ENCODE assay signal across 8 cellular contexts in the genomic region with DNA sequence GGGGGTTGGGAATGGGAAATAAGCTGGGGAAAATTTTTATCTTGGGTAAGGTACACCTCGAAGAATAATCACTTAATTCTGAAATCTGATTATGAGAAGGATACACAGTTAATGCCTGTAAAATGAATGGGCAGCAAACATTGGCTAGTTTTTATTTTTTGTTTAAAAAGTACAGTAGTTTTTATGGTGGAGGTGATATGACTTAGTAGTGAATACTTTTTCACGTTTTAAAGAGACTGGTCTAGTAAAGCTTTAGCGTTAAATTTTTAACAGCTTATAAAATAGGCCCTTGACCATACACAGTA. TPM values are rescaled to one million over a fixed set of nuclear protein-coding genes. Genes with fewer than 3 reads are reported as not detected.
DNase-seq lines count a peak whose midpoint lies in the region; ATAC-seq and TF ChIP-seq lines count a peak whose summit lies in the region.

No MANE protein-coding gene starts in this region.

- H3K27ac ChIP-seq in DOHH2 (ENCODE audit: low read depth, low read length) (no peak overlapping the region), SK-N-SH (ENCODE audit: low read depth in 2 of 2, low read length in 1 of 2) (peak overlapping the region; percentile 95), fibroblast of lung (ENCODE audit: insufficient read depth, low read length) (peak overlapping the region; percentile 95), psoas muscle (peak overlapping the region; percentile 86)

- peaks cover 24% of the 10 kb centered on the region for H3K27me3 ChIP-seq in DOHH2 (ENCODE audit: control insufficient read depth, low read length)
- no peaks in the 10 kb centered on the region for H3K27me3 ChIP-seq in SK-N-SH (ENCODE audit: insufficient read depth)
- H3K27me3 ChIP-seq in fibroblast of lung (ENCODE audit: control insufficient read depth, insufficient read depth, low read length): no peaks in the 10 kb centered on the region
- H3K27me3 ChIP-seq in psoas muscle (ENCODE audit: insufficient read depth in 3 of 3, low read length in 2 of 3): no peaks in the 10 kb centered on the region

- no peaks in the 10 kb centered on the region for H3K36me3 ChIP-seq in DOHH2 (ENCODE audit: control insufficient read depth, low read length)
- H3K36me3 ChIP-seq in SK-N-SH (replicated peaks in 1 of 2; ENCODE audit: control insufficient read depth in 1 of 2, insufficient read depth in 2 of 2, low read length in 1 of 2): peaks cover 2 to 14% of the 10 kb centered on the region in 2 experiments
- H3K36me3 ChIP-seq in fibroblast of lung (ENCODE audit: control insufficient read depth, insufficient read depth, low read length): peaks cover 2% of the 10 kb centered on the region
- no peaks in the 10 kb centered on the region for H3K36me3 ChIP-seq in psoas muscle (ENCODE audit: insufficient read depth in 1 of 2, low read depth in 1 of 2)

- CTCF ChIA-PET in SK-N-SH (lab: Yijun Ruan, JAX): interaction anchor here (1.0 to 1.8 kb wide), 5 partner anchors 10 to 113 kb away, joined by 3 to 7 read pairs (median 3); no protein-coding TSS in a partner anchor

- H3K4me1 ChIP-seq in DOHH2 (ENCODE audit: control insufficient read depth, low read length) (peaks cover 10% of the 10 kb centered on the region), SK-N-SH (ENCODE audit: control insufficient read depth in 1 of 2, insufficient read depth in 2 of 2, low read depth in 1 of 2, low read length in 1 of 2) (peaks cover 19 to 28% of the 10 kb centered on the region in 2 experiments; a peak in 3 of 4 replicates), fibroblast of lung (ENCODE audit: control insufficient read depth, extremely low read depth, insufficient read depth, low read length) (peaks cover 13% of the 10 kb centered on the region), psoas muscle (peaks cover 31% of the 10 kb centered on the region)

- DNase-seq in SK-N-SH: no peak
- no peak for DNase-seq in fibroblast of lung (ENCODE audit: low read depth in 2 of 2)
- DNase-seq in psoas muscle: no peak
- DNase-seq in NCI-H748 treated with DMSO at 0.1 percent for 48 hours (lab: John Stamatoyannopoulos, UW): no peak
- no peak for DNase-seq in SHP77 (lab: John Stamatoyannopoulos, UW)
- no peak for DNase-seq in ureter (ENCODE audit: low spot score)

- 0% methylated on average over 3 of the region's 3 CpGs for WGBS in SK-N-SH (ENCODE audit: low lambda C conversion rate)
- 0 to 4% (median 2%) methylated on average over 3 of the region's 3 CpGs for WGBS in psoas muscle, 3 donors

- TF ChIP-seq RAD21 in SK-N-SH (IDR thresholded peaks at IDR 0.05; ENCODE audit: low read length): no peak

- H3K9me3 ChIP-seq in DOHH2 (ENCODE audit: control insufficient read depth, insufficient read depth, low read length) (no peaks in the 10 kb centered on the region), SK-N-SH (no peaks in the 10 kb centered on the region), fibroblast of lung (ENCODE audit: control insufficient read depth, insufficient read depth, low read depth, low read length) (no peaks in the 10 kb centered on the region), psoas muscle (no peaks in the 10 kb centered on the region)

- H3K4me3 ChIP-seq in DOHH2 (ENCODE audit: low read length) (peak overlapping the region; percentile 85; the same call in 1 of the 2 replicates), SK-N-SH (ENCODE audit: low read depth in 2 of 2, low read length in 1 of 2) (peak overlapping the region; percentile 94 to 100), fibroblast of lung (replicated peaks in 1 of 4; ENCODE audit: control extremely low read depth in 1 of 4, insufficient read depth in 1 of 4, low read depth in 3 of 4, low read length in 4 of 4) (peak overlapping the region; percentile 92 to 100 (median 98)), psoas muscle (peak overlapping the region; percentile 86)

- H3K9me2 ChIP-seq in DOHH2 (replicated peaks; ENCODE audit: control insufficient read depth, low read length) (no peaks in the 10 kb centered on the region), SK-N-SH (no peaks in the 10 kb centered on the region)

- peak overlapping the region; percentile 99; the same call in 1 of the 2 replicates for H3K9ac ChIP-seq in SK-N-SH
- H3K9ac ChIP-seq in fibroblast of lung (ENCODE audit: insufficient read depth, low read length): no peak overlapping the region

- no peak for ATAC-seq in psoas muscle
- no peak for ATAC-seq in GM21737 (IDR thresholded peaks at IDR 0.05; ENCODE audit: unreplicated experiment)

- H2AFZ ChIP-seq in SK-N-SH (ENCODE audit: low read depth) (peak overlapping the region; percentile 33; the same call in 1 of the 2 replicates), fibroblast of lung (ENCODE audit: low read length) (no peak overlapping the region)

- H4K20me1 ChIP-seq in DOHH2 (ENCODE audit: control insufficient read depth, insufficient read depth, low read depth, low read length): peaks cover 3% of the 10 kb centered on the region; the same call in 1 of the 2 replicates
- H4K20me1 ChIP-seq in SK-N-SH (ENCODE audit: insufficient read depth): peaks cover 46% of the 10 kb centered on the region
- H4K20me1 ChIP-seq in fibroblast of lung (ENCODE audit: control insufficient read depth, extremely low read depth, insufficient read depth, low read length): peaks cover 8% of the 10 kb centered on the region

- POLR2A ChIA-PET in SK-N-SH (lab: Yijun Ruan, JAX): interaction anchor here (0.6 to 1.4 kb wide), 2 partner anchors 145 to 206 kb away, joined by 3 read pairs; no protein-coding TSS in a partner anchor

- H3K79me2 ChIP-seq in DOHH2 (ENCODE audit: control insufficient read depth, low read length) (peaks cover 6% of the 10 kb centered on the region), SK-N-SH (ENCODE audit: insufficient read depth) (peaks cover 70% of the 10 kb centered on the region), fibroblast of lung (ENCODE audit: control insufficient read depth, insufficient read depth, low read length) (peaks cover 65% of the 10 kb centered on the region)

- H3F3A ChIP-seq in DOHH2 (ENCODE audit: control insufficient read depth, insufficient read depth) (peaks cover 10% of the 10 kb centered on the region), SK-N-SH (replicated peaks; ENCODE audit: insufficient read depth) (peaks cover 35% of the 10 kb centered on the region)

- TF ChIP-seq CTCF in DOHH2 (IDR thresholded peaks at IDR 0.05; ENCODE audit: low read depth, low read length, poor library complexity, severe bottlenecking): no peak
- TF ChIP-seq CTCF in SK-N-SH (IDR thresholded peaks at IDR 0.05): no peak
- TF ChIP-seq CTCF in fibroblast of lung (conservative IDR thresholded peaks at IDR 0.05 in 1 of 2, IDR thresholded peaks at IDR 0.05 in 1 of 2; ENCODE audit: low read depth in 1 of 2, low read length in 2 of 2): no peak
- TF ChIP-seq CTCF in psoas muscle (IDR thresholded peaks at IDR 0.05): no peak

- intact Hi-C loops in psoas muscle (cut with DNase I): loop anchor here in 1 of 2 donors (5.0 kb wide), 1 partner anchor 122 kb away; the partner anchor contains the start of gene GSAP

- peak overlapping the region; percentile 95; the same call in 1 of the 2 replicates for H3K4me2 ChIP-seq in DOHH2 (ENCODE audit: low read length)
- H3K4me2 ChIP-seq in SK-N-SH: peak overlapping the region; percentile 93
- H3K4me2 ChIP-seq in fibroblast of lung (ENCODE audit: extremely low read depth, insufficient read depth, low read length): peak overlapping the region; percentile 77

- no peak for TF ChIP-seq EP300 in SK-N-SH (IDR thresholded peaks at IDR 0.05; ENCODE audit: borderline replicate concordance in 1 of 2, low read depth in 1 of 2, low read length in 1 of 2)

TF ChIP-seq in SK-N-SH, 30 proteins besides CTCF, POLR2A, EP300 and RAD21 (continues in another document):
- TF ChIP-seq RCOR1 (IDR thresholded peaks at IDR 0.05; ENCODE audit: low read length) (no peak), TEAD4 (IDR thresholded peaks at IDR 0.05; ENCODE audit: borderline replicate concordance, insufficient read depth) (no peak), SIN3A (IDR thresholded peaks at IDR 0.05; ENCODE audit: borderline replicate concordance, low read depth, low read length) (no peak), USF1 (IDR thresholded peaks at IDR 0.05; ENCODE audit: borderline replicate concordance, low read depth) (no peak), MXI1 (IDR thresholded peaks at IDR 0.05; ENCODE audit: low read depth, low read length) (no peak), GATA2 (CRISPR knock-in tag; IDR thresholded peaks at IDR 0.05) (no peak), PBX3 (IDR thresholded peaks at IDR 0.05) (no peak)
- TF ChIP-seq, protein P1, sequence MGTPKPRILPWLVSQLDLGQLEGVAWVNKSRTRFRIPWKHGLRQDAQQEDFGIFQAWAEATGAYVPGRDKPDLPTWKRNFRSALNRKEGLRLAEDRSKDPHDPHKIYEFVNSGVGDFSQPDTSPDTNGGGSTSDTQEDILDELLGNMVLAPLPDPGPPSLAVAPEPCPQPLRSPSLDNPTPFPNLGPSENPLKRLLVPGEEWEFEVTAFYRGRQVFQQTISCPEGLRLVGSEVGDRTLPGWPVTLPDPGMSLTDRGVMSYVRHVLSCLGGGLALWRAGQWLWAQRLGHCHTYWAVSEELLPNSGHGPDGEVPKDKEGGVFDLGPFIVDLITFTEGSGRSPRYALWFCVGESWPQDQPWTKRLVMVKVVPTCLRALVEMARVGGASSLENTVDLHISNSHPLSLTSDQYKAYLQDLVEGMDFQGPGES (IDR thresholded peaks at IDR 0.05; ENCODE audit: low read depth, low read length): no peak

RNA-seq across cellular contexts. Expression of gene PTPN12, which starts 1.8 kb away (rescaled TPM):
- polyA plus RNA-seq in SK-N-SH (2012; rRNA removed) (23.3 and 28.0 TPM in 2 replicates), fibroblast of lung (42.6 and 47.8 TPM in 2 replicates), psoas muscle (10 to 100 TPM; 16.5 to 52.6 (median 27.4) TPM)
- 35.0 and 38.0 TPM in 2 replicates for polyA plus RNA-seq in SK-N-SH (2012; cell fraction: cytosol; rRNA removed)
- 18.9 and 52.4 TPM in 2 replicates for polyA plus RNA-seq in SK-N-SH (2012; cell fraction: nucleus; rRNA removed)
- total RNA-seq in fibroblast of lung (42.3 and 42.6 TPM in 2 replicates), psoas muscle (10 to 100 TPM; 28.5 to 48.1 (median 34.1) TPM), ureter (72.9 TPM)
- polyA plus RNA-seq in fibroblast of lung (2012): 34.4 and 44.2 TPM in 2 replicates
- polyA minus RNA-seq in fibroblast of lung (ENCODE audit: low replicate concordance): 11.4 and 39.6 TPM in 2 replicates
